18 cellular contexts compared by ENCODE assay signal in genomic region chr9:136470356-136470755, GRCh38.
DNase-seq lines count a peak whose midpoint lies in the region; TF ChIP-seq lines count a peak whose summit lies in the region.
"Had no signal": no experiment of that assay in that cellular context is flagged by ENCODE, and none has a peak within 500 bp of the region (broad histone marks: within the 10 kb centered on the region; RNA-seq: fewer than 3 reads in every experiment).

No MANE protein-coding gene starts in this region.

- POLR2A ChIA-PET in RWPE1 (lab: Yijun Ruan, JAX; ENCODE audit: low non-redundant PET), result no interaction called here

- peak overlapping the region; percentile 7 for H3K27ac ChIP-seq in RWPE1
- H3K27ac ChIP-seq: BLaER1 had no signal

- DNase-seq in RWPE1 (ENCODE audit: low spot score), result no peak
- DNase-seq in NCI-H345 (lab: John Stamatoyannopoulos, UW), result no peak
- DNase-seq in GOT3 (lab: John Stamatoyannopoulos, UW), result no peak
- no peak for DNase-seq in cerebellar nuclear complex (lab: John Stamatoyannopoulos, UW)
- DNase-seq: 8988T; ACHN; BE2C; C1 segment of cervical spinal cord; Caco-2; Calu3; CD4-positive, alpha-beta memory T cell; CD4-positive, CD25-positive, alpha-beta regulatory T cell; CD8-positive, alpha-beta memory T cell; DMS79 treated with DMSO at 0.1 percent for 48 hours; GF-D8 had no signal

- H3K27ac Mint-ChIP-seq in nephron, result peak overlapping the region in 2 of 3 experiments; percentile 59 to 89
- H3K27ac Mint-ChIP-seq: CD14-positive monocyte; CD4-positive, alpha-beta memory T cell had no signal

- no peaks in the 10 kb centered on the region for H3K4me1 Mint-ChIP-seq in nephron
- H3K4me1 Mint-ChIP-seq: CD14-positive monocyte; CD4-positive, alpha-beta memory T cell had no signal

- no peaks in the 10 kb centered on the region for H3K27me3 Mint-ChIP-seq in nephron (ENCODE audit: low read depth)
- H3K27me3 Mint-ChIP-seq: CD4-positive, alpha-beta memory T cell; CD4-positive, CD25-positive, alpha-beta regulatory T cell; CD8-positive, alpha-beta memory T cell had no signal

- no peak overlapping the region for H3K4me3 Mint-ChIP-seq in nephron
- H3K4me3 Mint-ChIP-seq: CD14-positive monocyte; CD4-positive, alpha-beta memory T cell; CD4-positive, CD25-positive, alpha-beta regulatory T cell; CD8-positive, alpha-beta memory T cell had no signal

- H3K9me3 Mint-ChIP-seq in nephron, result no peaks in the 10 kb centered on the region
- H3K9me3 Mint-ChIP-seq: CD14-positive monocyte; CD4-positive, CD25-positive, alpha-beta regulatory T cell; CD8-positive, alpha-beta memory T cell had no signal

- CTCF ChIA-PET in RWPE1 (lab: Yijun Ruan, JAX), result interaction anchor here (0.6 to 0.7 kb wide), 2 partner anchors 24 to 33 kb away, joined by 3 read pairs; no protein-coding TSS in a partner anchor

- H3K36me3 Mint-ChIP-seq in nephron (ENCODE audit: low read depth), result peaks cover 41% of the 10 kb centered on the region

- TF ChIP-seq CTCF in RWPE1 (conservative IDR thresholded peaks at IDR 0.05; ENCODE audit: low read depth), result no peak
- TF ChIP-seq CTCF in nephron (IDR thresholded peaks at IDR 0.05; ENCODE audit: unreplicated experiment in 3 of 3), result no peak
